In genomic region chr17:78130439-78131101, GRCh38 we compare ENCODE assay signal across 8 cellular contexts. TPM values are rescaled to one million over a fixed set of nuclear protein-coding genes. Genes with fewer than 3 reads are reported as not detected.
A peak's percentile ranks its signal among the peaks of the same experiment; 100 is the strongest.
DNase-seq lines count a peak whose midpoint lies in the region; ATAC-seq and TF ChIP-seq lines count a peak whose summit lies in the region.

TSS of gene TMC8 (plus strand) at chr17:78130771. CDS start at chr17:78131589, 818 bp downstream.

- no peaks in the 10 kb centered on the region for H3K36me3 ChIP-seq in PC-9 (ENCODE audit: low read depth)
- peaks cover 25% of the 10 kb centered on the region for H3K36me3 ChIP-seq in lower lobe of right lung
- no peaks in the 10 kb centered on the region for H3K36me3 ChIP-seq in tibial nerve
- H3K36me3 ChIP-seq in ascending aorta: no peaks in the 10 kb centered on the region

- peaks cover 13% of the 10 kb centered on the region for H3K79me2 ChIP-seq in PC-9 (ENCODE audit: low read depth)

- POLR2A ChIA-PET in PC-9 (lab: Charles Lee; ENCODE audit: unreplicated experiment): interaction anchor here (0.6 kb wide), 2 partner anchors 10 to 46 kb away, joined by 4 to 6 read pairs; no protein-coding TSS in a partner anchor

- H3K4me2 ChIP-seq in PC-9: peak within 1 kb of the TSS; percentile 96

- ATAC-seq in GM21515 (IDR thresholded peaks at IDR 0.05; ENCODE audit: unreplicated experiment): peak; percentile 23
- peak; percentile 4 to 14 for ATAC-seq in lower lobe of right lung
- ATAC-seq in GM18519 (IDR thresholded peaks at IDR 0.05; ENCODE audit: low FRiP score, unreplicated experiment): no peak

- TF ChIP-seq EP300 in tibial nerve (IDR thresholded peaks at IDR 0.05): peak in 1 of 2 donors; percentile 43

- peak within 1 kb of the TSS; percentile 96 for H3K4me3 Mint-ChIP-seq in activated naive CD4-positive, alpha-beta T cell treated with anti-CD3 and anti-CD28 coated beads for 36 hours

- H3K36me3 Mint-ChIP-seq in activated naive CD4-positive, alpha-beta T cell treated with anti-CD3 and anti-CD28 coated beads for 36 hours (ENCODE audit: low read depth): peaks cover 32% of the 10 kb centered on the region

- no peaks in the 10 kb centered on the region for H3K27me3 ChIP-seq in PC-9 (ENCODE audit: insufficient read depth, low read depth)
- H3K27me3 ChIP-seq in lower lobe of right lung (ENCODE audit: low read depth): no peaks in the 10 kb centered on the region
- no peaks in the 10 kb centered on the region for H3K27me3 ChIP-seq in tibial nerve
- H3K27me3 ChIP-seq in ascending aorta: no peaks in the 10 kb centered on the region

- H3K27ac ChIP-seq in PC-9 (no peak within 1 kb of the TSS), lower lobe of right lung (peak within 1 kb of the TSS; percentile 91), tibial nerve (peak within 1 kb of the TSS in 3 of 4 donors; percentile 91 to 93 (median 92)), ascending aorta (peak within 1 kb of the TSS in 1 of 2 donors; percentile 0)

- WGBS in tibial nerve, 2 donors: 58 to 69% methylated on average over 9 to 10 of the region's 10 CpGs

- H3F3A ChIP-seq in PC-9 (ENCODE audit: insufficient read depth, low read depth): peaks cover 19% of the 10 kb centered on the region; the same call in 1 of the 2 replicates

- H3K27ac Mint-ChIP-seq in activated naive CD4-positive, alpha-beta T cell treated with anti-CD3 and anti-CD28 coated beads for 36 hours: peak within 1 kb of the TSS; percentile 98

- intact Hi-C loops in PC-9 (cut with micrococcal nuclease; ENCODE audit: unreplicated experiment): no loop called here
- intact Hi-C loops in activated naive CD4-positive, alpha-beta T cell treated with anti-CD3 and anti-CD28 coated beads for 36 hours (cut with micrococcal nuclease): loop anchor here (1.0 to 10.0 kb wide), 5 partner anchors 9 to 644 kb away; partner anchors contain the start of gene SYNGR2
- intact Hi-C loops in lower lobe of right lung (cut with DNase I): no loop called here
- intact Hi-C loops in ascending aorta (cut with DNase I): no loop called here

- DNase-seq in PC-9 (no peak), lower lobe of right lung (no peak), tibial nerve (ENCODE audit: low spot score in 2 of 2) (peak in 1 of 2 donors; percentile 39), OCI-M2 (lab: John Stamatoyannopoulos, UW; ENCODE audit: unreplicated experiment) (no peak), ascending aorta (ENCODE audit: low spot score in 2 of 2) (no peak)
- peak; percentile 91 for DNase-seq in activated naive CD4-positive, alpha-beta T cell treated with anti-CD3 and anti-CD28 coated beads for 36 hours

- no peaks in the 10 kb centered on the region for H3K9me3 Mint-ChIP-seq in activated naive CD4-positive, alpha-beta T cell treated with anti-CD3 and anti-CD28 coated beads for 36 hours

- TF ChIP-seq CTCF in PC-9 (conservative IDR thresholded peaks at IDR 0.05) (no peak), lower lobe of right lung (IDR thresholded peaks at IDR 0.05) (no peak), tibial nerve (IDR thresholded peaks at IDR 0.05) (no peak), ascending aorta (IDR thresholded peaks at IDR 0.05) (no peak)

- H3K9me3 ChIP-seq in PC-9 (ENCODE audit: insufficient read depth, low read depth): no peaks in the 10 kb centered on the region
- no peaks in the 10 kb centered on the region for H3K9me3 ChIP-seq in lower lobe of right lung
- H3K9me3 ChIP-seq in tibial nerve: no peaks in the 10 kb centered on the region
- no peaks in the 10 kb centered on the region for H3K9me3 ChIP-seq in ascending aorta

- H3K4me1 ChIP-seq in PC-9 (replicated peaks; ENCODE audit: insufficient read depth) (peaks cover 19% of the 10 kb centered on the region), lower lobe of right lung (peaks cover 83% of the 10 kb centered on the region), tibial nerve (peaks cover 0 to 74% (median 49%) of the 10 kb centered on the region in 4 donors), ascending aorta (peaks cover 5 to 29% of the 10 kb centered on the region in 2 donors)

- peak in 1 of 2 donors; percentile 24 for TF ChIP-seq POLR2A in tibial nerve (IDR thresholded peaks at IDR 0.05)

- H3K9me2 ChIP-seq in PC-9 (ENCODE audit: insufficient read depth): no peaks in the 10 kb centered on the region

- H3K4me3 ChIP-seq in PC-9 (peak within 1 kb of the TSS; percentile 60; the same call in 1 of the 2 replicates), lower lobe of right lung (peak within 1 kb of the TSS; percentile 94), tibial nerve (peak within 1 kb of the TSS in 2 of 4 donors; percentile 42 to 50), ascending aorta (peak within 1 kb of the TSS in 1 of 2 donors; percentile 46)

- peaks cover 50% of the 10 kb centered on the region for H3K4me1 Mint-ChIP-seq in activated naive CD4-positive, alpha-beta T cell treated with anti-CD3 and anti-CD28 coated beads for 36 hours (ENCODE audit: low read depth)

- H3K27me3 Mint-ChIP-seq in activated naive CD4-positive, alpha-beta T cell treated with anti-CD3 and anti-CD28 coated beads for 36 hours (ENCODE audit: low read depth): no peaks in the 10 kb centered on the region

- no peak within 1 kb of the TSS for H2AFZ ChIP-seq in PC-9

- no TSS peak for BruUV-seq in PC-9 (replicated peaks; lab: Mats Ljungman, UMichigan)

- CTCF ChIA-PET in PC-9 (lab: Charles Lee): interaction anchor here (0.6 kb wide), 1 partner anchor 35 kb away, joined by 4 read pairs; no protein-coding TSS in a partner anchor
- CTCF ChIA-PET in activated naive CD4-positive, alpha-beta T cell treated with anti-CD3 and anti-CD28 coated beads for 36 hours (lab: Charles Lee): interaction anchor here (0.6 to 1.0 kb wide), 6 partner anchors 8 to 731 kb away, joined by 3 to 5 read pairs (median 3); no protein-coding TSS in a partner anchor

- H4K20me1 ChIP-seq in PC-9 (ENCODE audit: insufficient read depth): no peaks in the 10 kb centered on the region

RNA-seq across cellular contexts. Expression of gene TMC8, which starts in this region (rescaled TPM):
- 1.9 and 2.6 TPM in 2 replicates for total RNA-seq in PC-9 (2021)
- 100 to 1,000 TPM; 105 to 110 TPM for total RNA-seq in activated naive CD4-positive, alpha-beta T cell treated with anti-CD3 and anti-CD28 coated beads for 36 hours
- 33.8 TPM for total RNA-seq in lower lobe of right lung
- total RNA-seq in tibial nerve: 10 to 100 TPM in 1 of 4 donors, 1 to 10 TPM in 3; 5.2 to 18.3 (median 6.7) TPM
- 9.6 TPM for total RNA-seq in ascending aorta
